Comparison of ENCODE assay signal across 21 cellular contexts in genomic region chr5:7882926-7883325, GRCh38. TPM values are rescaled to one million over a fixed set of nuclear protein-coding genes. Genes with fewer than 3 reads are reported as not detected.
"Had no signal": no experiment of that assay in that cellular context is flagged by ENCODE, and none has a peak within 500 bp of the region (broad histone marks: within the 10 kb centered on the region; RNA-seq: fewer than 3 reads in every experiment).

No MANE protein-coding gene starts in this region.

- H3K4me3 ChIP-seq: cardiac muscle cell, tibial nerve had no signal

- H3K9me3 ChIP-seq: tibial nerve had no signal

- DNase-seq: activated B cell treated with CpG ODN at 0.5 μM for 24 hours; activated CD4-positive, alpha-beta memory T cell treated with anti-CD3 and anti-CD28 coated beads for 36 hours; activated CD4-positive, alpha-beta T cell treated with anti-CD3 and anti-CD28 coated beads for 4 hours; activated naive CD8-positive, alpha-beta T cell treated with anti-CD3 and anti-CD28 coated beads for 36 hours; activated T-cell treated with anti-CD3 and anti-CD28 coated beads for 4 hours; amniotic stem cell; foreskin keratinocyte; glutamatergic neuron; hippocampal formation; mammary epithelial cell; midbrain; occipital lobe; posterior cingulate gyrus; retina; stimulated activated CD8-positive, alpha-beta memory T cell treated with anti-CD3 and anti-CD28 coated beads, Interleukin-4, amount 100 ng/mL, for 48 hours; stimulated activated naive CD4-positive, alpha-beta T cell treated with Interleukin-2 at 50 U/mL for 16 hours had no signal

- H3K27me3 ChIP-seq: cardiac muscle cell, foreskin keratinocyte, tibial nerve had no signal

- H3K27ac ChIP-seq: epithelial cell of prostate, foreskin keratinocyte, tibial nerve had no signal

- H3K4me1 ChIP-seq: foreskin keratinocyte had no signal

- ATAC-seq: foreskin keratinocyte had no signal

RNA-seq across cellular contexts. Expression of gene CFAP90, which starts 32.0 kb away (rescaled TPM):
- total RNA-seq: activated B cell treated with CpG ODN at 0.5 μM for 24 hours; activated CD4-positive, alpha-beta memory T cell treated with anti-CD3 and anti-CD28 coated beads for 36 hours; activated naive CD8-positive, alpha-beta T cell treated with anti-CD3 and anti-CD28 coated beads for 36 hours; cardiac muscle cell; dermis microvascular lymphatic vessel endothelial cell; fibroblast of lung; foreskin keratinocyte; mammary epithelial cell; tibial nerve had no signal
